ENCODE assay signal across 8 cellular contexts in genomic region chr12:109428038-109428629, GRCh38. TPM values are rescaled to one million over a fixed set of nuclear protein-coding genes. Genes with fewer than 3 reads are reported as not detected.
DNase-seq lines count a peak whose midpoint lies in the region; ATAC-seq and TF ChIP-seq lines count a peak whose summit lies in the region.

No MANE protein-coding gene starts in this region.

- H3F3A ChIP-seq in DOHH2 (ENCODE audit: control insufficient read depth, insufficient read depth), result no peaks in the 10 kb centered on the region

- H4K20me1 ChIP-seq in DOHH2 (ENCODE audit: control insufficient read depth, insufficient read depth, low read depth, low read length), result no peaks in the 10 kb centered on the region

- CTCF ChIA-PET in activated CD4-positive, alpha-beta T cell treated with anti-CD3 and anti-CD28 coated beads for 36 hours (lab: Charles Lee), result interaction anchor here (0.5 to 2.3 kb wide), 27 partner anchors 9 to 395 kb away, joined by 3 to 11 read pairs (median 3); partner anchors contain the start of gene USP30

- H3K36me3 ChIP-seq in DOHH2 (ENCODE audit: control insufficient read depth, low read length) (no peaks in the 10 kb centered on the region), liver (ENCODE audit: control insufficient read depth in 4 of 4, insufficient read depth in 3 of 4, low read depth in 1 of 4, low read length in 3 of 4) (no peaks in the 10 kb centered on the region)

- no peak overlapping the region for H3K9ac ChIP-seq in liver (ENCODE audit: low read depth in 1 of 2, low read length in 2 of 2)

- TF ChIP-seq CTCF in DOHH2 (IDR thresholded peaks at IDR 0.05; ENCODE audit: low read depth, low read length, poor library complexity, severe bottlenecking), result peak; percentile 94
- TF ChIP-seq CTCF in chondrocyte (IDR thresholded peaks at IDR 0.05), result peak; percentile 99
- peak; percentile 96 for TF ChIP-seq CTCF in liver (IDR thresholded peaks at IDR 0.05; ENCODE audit: low read depth, low read length, missing input control)

- H3K9me3 ChIP-seq in DOHH2 (ENCODE audit: control insufficient read depth, insufficient read depth, low read length) (no peaks in the 10 kb centered on the region), liver (ENCODE audit: control insufficient read depth in 4 of 4, low read length in 3 of 4) (no peaks in the 10 kb centered on the region)

- no peaks in the 10 kb centered on the region for H3K9me3 Mint-ChIP-seq in activated CD4-positive, alpha-beta T cell treated with anti-CD3 and anti-CD28 coated beads for 36 hours (ENCODE audit: low read depth)
- no peaks in the 10 kb centered on the region for H3K9me3 Mint-ChIP-seq in chondrocyte (ENCODE audit: low read depth)

- H3K9me2 ChIP-seq in DOHH2 (replicated peaks; ENCODE audit: control insufficient read depth, low read length), result no peaks in the 10 kb centered on the region

- peaks cover 2% of the 10 kb centered on the region for H3K4me1 Mint-ChIP-seq in activated CD4-positive, alpha-beta T cell treated with anti-CD3 and anti-CD28 coated beads for 36 hours
- H3K4me1 Mint-ChIP-seq in chondrocyte (ENCODE audit: low read depth), result no peaks in the 10 kb centered on the region

- no peak overlapping the region for H3K27ac Mint-ChIP-seq in activated CD4-positive, alpha-beta T cell treated with anti-CD3 and anti-CD28 coated beads for 36 hours
- no peak overlapping the region for H3K27ac Mint-ChIP-seq in chondrocyte (ENCODE audit: unreplicated experiment)

- H3K4me3 ChIP-seq in DOHH2 (ENCODE audit: low read length) (no peak overlapping the region), liver (ENCODE audit: low read depth in 1 of 3, low read length in 3 of 3) (no peak overlapping the region)

- H3K27me3 ChIP-seq in DOHH2 (ENCODE audit: control insufficient read depth, low read length), result peaks cover 4% of the 10 kb centered on the region
- no peaks in the 10 kb centered on the region for H3K27me3 ChIP-seq in liver (ENCODE audit: control insufficient read depth in 4 of 4, insufficient read depth in 4 of 4, low read length in 3 of 4)

- POLR2A ChIA-PET in activated CD4-positive, alpha-beta T cell treated with anti-CD3 and anti-CD28 coated beads for 36 hours (lab: Charles Lee), result interaction anchor here (0.7 kb wide), 2 partner anchors 38 to 850 kb away, joined by 3 to 6 read pairs; no protein-coding TSS in a partner anchor

- H3K4me3 Mint-ChIP-seq in activated CD4-positive, alpha-beta T cell treated with anti-CD3 and anti-CD28 coated beads for 36 hours, result no peak overlapping the region
- no peak overlapping the region for H3K4me3 Mint-ChIP-seq in chondrocyte (ENCODE audit: unreplicated experiment)

- peaks cover 4% of the 10 kb centered on the region for H3K4me1 ChIP-seq in DOHH2 (ENCODE audit: control insufficient read depth, low read length)
- no peaks in the 10 kb centered on the region for H3K4me1 ChIP-seq in liver (ENCODE audit: control insufficient read depth in 4 of 4, insufficient read depth in 4 of 4, low read length in 3 of 4)

- H3K4me2 ChIP-seq in DOHH2 (ENCODE audit: low read length), result no peak overlapping the region

- TF ChIP-seq RAD21 in liver (IDR thresholded peaks at IDR 0.05), result peak; percentile 86 to 95

- H3K79me2 ChIP-seq in DOHH2 (ENCODE audit: control insufficient read depth, low read length), result no peaks in the 10 kb centered on the region

- no peak overlapping the region for H3K27ac ChIP-seq in DOHH2 (ENCODE audit: low read depth, low read length)
- no peak overlapping the region for H3K27ac ChIP-seq in liver (ENCODE audit: low read depth in 1 of 2, low read length in 2 of 2)

- intact Hi-C loops in activated CD4-positive, alpha-beta T cell treated with anti-CD3 and anti-CD28 coated beads for 36 hours (cut with DNase I, micrococcal nuclease), result loop anchor here in 1 of 2 experiments (1.0 kb wide), 1 partner anchor 347 kb away; no protein-coding TSS in a partner anchor

- DNase-seq in NCI-H460 (ENCODE audit: extremely low read depth, low read depth), result peak; percentile 68
- peak; percentile 86 for DNase-seq in activated CD4-positive, alpha-beta T cell treated with anti-CD3 and anti-CD28 coated beads for 36 hours
- DNase-seq in chondrocyte (ENCODE audit: low spot score), result no peak
- peak; percentile 36 to 73 (median 57) for DNase-seq in stimulated activated CD4-positive, alpha-beta T cell treated with anti-CD3 and anti-CD28 coated beads, TNF-alpha, amount 100 ng/mL, for 24 hours (ENCODE audit: low read depth in 3 of 3)

- no peaks in the 10 kb centered on the region for H3K36me3 Mint-ChIP-seq in activated CD4-positive, alpha-beta T cell treated with anti-CD3 and anti-CD28 coated beads for 36 hours (ENCODE audit: low read depth)
- no peaks in the 10 kb centered on the region for H3K36me3 Mint-ChIP-seq in chondrocyte (ENCODE audit: low read depth)

- H3K27me3 Mint-ChIP-seq in activated CD4-positive, alpha-beta T cell treated with anti-CD3 and anti-CD28 coated beads for 36 hours, result peaks cover 6% of the 10 kb centered on the region
- peaks cover 6% of the 10 kb centered on the region for H3K27me3 Mint-ChIP-seq in chondrocyte (ENCODE audit: low read depth)

- 20% methylated on average over 8 of the region's 8 CpGs for WGBS in liver

- peak; percentile 70 for ATAC-seq in HG03135 (IDR thresholded peaks at IDR 0.05; ENCODE audit: unreplicated experiment)
- ATAC-seq in activated CD4-positive, alpha-beta T cell treated with anti-CD3 and anti-CD28 coated beads for 36 hours, result peak; percentile 82
- no peak for ATAC-seq in HG02571 (IDR thresholded peaks at IDR 0.05; ENCODE audit: unreplicated experiment)

TF ChIP-seq in liver, 16 proteins besides CTCF, POLR2A, EP300 and RAD21:
- no peak for TF ChIP-seq FOXA1 (IDR thresholded peaks at IDR 0.05)
- TF ChIP-seq HNF4A (conservative IDR thresholded peaks at IDR 0.05), result peak; percentile 4 to 20
- TF ChIP-seq ZBTB33 (IDR thresholded peaks at IDR 0.05), result no peak
- TF ChIP-seq HNF4G (IDR thresholded peaks at IDR 0.05), result no peak
- no peak for TF ChIP-seq REST (IDR thresholded peaks at IDR 0.05)
- TF ChIP-seq GABPA (IDR thresholded peaks at IDR 0.05 in 1 of 2, conservative IDR thresholded peaks at IDR 0.05 in 1 of 2), result no peak
- TF ChIP-seq NR2F2 (IDR thresholded peaks at IDR 0.05), result no peak
- peak in 1 of 2 donors; percentile 10 for TF ChIP-seq RXRA (IDR thresholded peaks at IDR 0.05)

RNA-seq across cellular contexts. Expression of gene KCTD10, which starts 49.0 kb away (rescaled TPM):
- total RNA-seq in NCI-H460 (2014; rRNA removed; shearing (Covaris generic)), result 15.2 and 22.6 TPM in 2 replicates
- 9.5 and 15.5 TPM in 2 replicates for polyA plus RNA-seq in NCI-H460 (2014; cell fraction: nucleus; rRNA removed)
- total RNA-seq in activated CD4-positive, alpha-beta T cell treated with anti-CD3 and anti-CD28 coated beads for 36 hours, result 10 to 100 TPM; 42.0 to 46.3 TPM
- total RNA-seq in chondrocyte (57.2 to 80.4 TPM (median 73.4 TPM) in 3 replicates), liver (10 to 100 TPM in 1 of 2 donors, 1 to 10 TPM in 1; 8.4 to 20.1 TPM)
- polyA plus RNA-seq in liver, result 10 to 100 TPM in 1 of 2 donors, 1 to 10 TPM in 1; 4.2 to 11.4 TPM

RNA-seq across cellular contexts. Expression of gene UBE3B, which starts 49.3 kb away (rescaled TPM):
- 27.1 and 33.4 TPM in 2 replicates for total RNA-seq in NCI-H460 (2014; rRNA removed; shearing (Covaris generic))
- polyA plus RNA-seq in NCI-H460 (2014; cell fraction: nucleus; rRNA removed), result 20.8 and 29.1 TPM in 2 replicates
- 10 to 100 TPM; 25.7 to 27.2 TPM for total RNA-seq in activated CD4-positive, alpha-beta T cell treated with anti-CD3 and anti-CD28 coated beads for 36 hours
- 32.9 to 39.5 TPM (median 33.8 TPM) in 3 replicates for total RNA-seq in chondrocyte
- total RNA-seq in liver, result 10 to 100 TPM; 29.1 to 43.4 TPM
- 10 to 100 TPM in 1 of 2 donors, 1 to 10 TPM in 1; 9.3 to 19.1 TPM for polyA plus RNA-seq in liver
